ENCODE assay signal across 2 cellular contexts in the genomic region with DNA sequence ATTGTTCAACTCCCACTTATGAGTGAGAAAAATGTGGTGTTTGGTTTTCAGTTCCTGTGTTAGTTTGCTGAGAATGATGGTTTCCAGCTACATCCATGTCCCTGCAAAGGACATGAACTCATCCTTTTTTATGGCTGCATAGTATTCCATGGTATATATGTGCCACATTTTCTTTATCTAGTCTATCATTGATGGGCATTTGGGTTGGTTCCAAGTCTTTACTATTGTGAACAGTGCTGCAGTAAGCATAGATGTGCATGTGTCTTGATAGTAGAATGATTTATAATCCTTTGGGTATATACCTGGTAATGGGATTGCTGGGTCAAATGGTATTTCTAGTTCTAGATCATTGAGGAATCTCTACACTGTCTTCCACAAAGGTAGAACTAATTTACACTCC.
A peak's percentile ranks its signal among the peaks of the same experiment; 100 is the strongest.
DNase-seq lines count a peak whose midpoint lies in the region; ATAC-seq, FAIRE-seq and TF ChIP-seq lines count a peak whose summit lies in the region.
"Not testable (repeated sequence)": the region's sequence is repeated elsewhere in the genome, so short reads cannot be mapped to it uniquely, and the experiment has no call there.

No MANE protein-coding gene starts in this region.

- not testable (repeated sequence) for DNase-seq in K562 (ENCODE audit: extremely low read depth in 1 of 4, low spot score in 3 of 4)

- TF ChIP-seq EP300 in K562 (IDR thresholded peaks at IDR 0.05; ENCODE audit: low read length) = not testable (repeated sequence)

- ATAC-seq in K562 = not testable (repeated sequence)

- not testable (repeated sequence) for BruUV-seq in K562 (replicated peaks; lab: Mats Ljungman, UMichigan)

- FAIRE-seq in K562 (lab: Jason Lieb, UNC) = not testable (repeated sequence)

- in situ Hi-C loops in K562 (cut with MboI) = not testable (repeated sequence)

- not testable (repeated sequence) for H3K36me3 ChIP-seq in HEK293 (ENCODE audit: control insufficient read depth in 2 of 2, insufficient read depth in 1 of 2, low read length in 2 of 2); K562 (ENCODE audit: control insufficient read depth, insufficient read depth, low read length)

- not testable (repeated sequence) for H3K4me1 ChIP-seq in HEK293 (ENCODE audit: control insufficient read depth, insufficient read depth, low read length); K562 (replicated peaks in 1 of 2; ENCODE audit: control insufficient read depth in 2 of 2, insufficient read depth in 2 of 2, low read length in 2 of 2)

- not testable (repeated sequence) for H3K27ac ChIP-seq in HEK293 (ENCODE audit: extremely low read depth, low read depth, low read length); K562 (ENCODE audit: extremely low read depth, low read depth, low read length)

- intact Hi-C loops in K562 (cut with micrococcal nuclease) = not testable (repeated sequence)

- not testable (repeated sequence) for H3K9ac ChIP-seq in K562 (ENCODE audit: insufficient read depth in 1 of 2, low read depth in 2 of 2, low read length in 2 of 2)

- H3K4me2 ChIP-seq in K562 (ENCODE audit: insufficient read depth, low read length) = not testable (repeated sequence)

- not testable (repeated sequence) for H4K20me1 ChIP-seq in K562 (replicated peaks; ENCODE audit: control insufficient read depth, insufficient read depth, low read length)

- CTCF ChIA-PET in HEK293 (lab: Yijun Ruan, JAX); K562 (lab: Yijun Ruan, JAX; ENCODE audit: low intra/inter-chr PET ratio): not testable (repeated sequence)

- H3K27me3 ChIP-seq in K562 (ENCODE audit: control insufficient read depth in 2 of 2, insufficient read depth in 2 of 2, low read length in 2 of 2) = not testable (repeated sequence)

- not testable (repeated sequence) for H3K9me3 ChIP-seq in HEK293 (ENCODE audit: control insufficient read depth, insufficient read depth, low read depth, low read length); K562 (replicated peaks; ENCODE audit: control insufficient read depth, insufficient read depth, low read depth, low read length)

- POLR2A ChIA-PET in HEK293 (lab: Yijun Ruan, JAX); K562 (lab: Yijun Ruan, JAX): not testable (repeated sequence)

- not testable (repeated sequence) for H3K4me3 ChIP-seq in HEK293 (ENCODE audit: low read depth, low read length); K562

- not testable (repeated sequence) for TF ChIP-seq RAD21 in K562 (CRISPR knock-in tag; conservative IDR thresholded peaks at IDR 0.05 in 1 of 2, IDR thresholded peaks at IDR 0.05 in 1 of 2)

- TF ChIP-seq CTCF in HEK293 (tag by site-specific recombination; IDR thresholded peaks at IDR 0.05); K562 (IDR thresholded peaks at IDR 0.05 in 2 of 3, conservative IDR thresholded peaks at IDR 0.05 in 1 of 3; ENCODE audit: insufficient read depth in 2 of 3, low read depth in 1 of 3, low read length in 3 of 3): not testable (repeated sequence)

- not testable (repeated sequence) for TF ChIP-seq POLR2A in K562 (conservative IDR thresholded peaks at IDR 0.05)

- not testable (repeated sequence) for H2AFZ ChIP-seq in K562 (ENCODE audit: low read depth, low read length)

- H3K79me2 ChIP-seq in K562 (ENCODE audit: control insufficient read depth, insufficient read depth, low read length) = not testable (repeated sequence)

- not testable (repeated sequence) for H3K9me1 ChIP-seq in K562 (ENCODE audit: control insufficient read depth, insufficient read depth, low read length)

TF ChIP-seq in HEK293, 187 proteins besides CTCF, POLR2A, EP300 and RAD21:
- 0 out of 2 replicates have a peak, but pooled peaks have one; percentile 19 for TF ChIP-seq ZNF146 (tag by site-specific recombination; IDR thresholded peaks at IDR 0.05)

TF ChIP-seq in K562, 482 proteins besides CTCF, POLR2A, EP300 and RAD21:
- TF ChIP-seq ZNF146 (CRISPR knock-in tag; IDR thresholded peaks at IDR 0.05; ENCODE audit: unreplicated experiment) (peak; percentile 76), KDM1A (IDR thresholded peaks at IDR 0.05) (0 out of 4 replicates have a peak, but pooled peaks of 1 of the 2 experiments have one; percentile 8), KLF1 (tag; IDR thresholded peaks at IDR 0.05) (0 out of 2 replicates have a peak, but pooled peaks have one; percentile 5), DIDO1 (tag; IDR thresholded peaks at IDR 0.05; ENCODE audit: low read depth) (0 out of 2 replicates have a peak, but pooled peaks have one; percentile 23), RBM25 (IDR thresholded peaks at IDR 0.05; ENCODE audit: low read depth, low read length, severe bottlenecking) (peak; percentile 55)
